11 cellular contexts compared by ENCODE assay signal in the genomic region with DNA sequence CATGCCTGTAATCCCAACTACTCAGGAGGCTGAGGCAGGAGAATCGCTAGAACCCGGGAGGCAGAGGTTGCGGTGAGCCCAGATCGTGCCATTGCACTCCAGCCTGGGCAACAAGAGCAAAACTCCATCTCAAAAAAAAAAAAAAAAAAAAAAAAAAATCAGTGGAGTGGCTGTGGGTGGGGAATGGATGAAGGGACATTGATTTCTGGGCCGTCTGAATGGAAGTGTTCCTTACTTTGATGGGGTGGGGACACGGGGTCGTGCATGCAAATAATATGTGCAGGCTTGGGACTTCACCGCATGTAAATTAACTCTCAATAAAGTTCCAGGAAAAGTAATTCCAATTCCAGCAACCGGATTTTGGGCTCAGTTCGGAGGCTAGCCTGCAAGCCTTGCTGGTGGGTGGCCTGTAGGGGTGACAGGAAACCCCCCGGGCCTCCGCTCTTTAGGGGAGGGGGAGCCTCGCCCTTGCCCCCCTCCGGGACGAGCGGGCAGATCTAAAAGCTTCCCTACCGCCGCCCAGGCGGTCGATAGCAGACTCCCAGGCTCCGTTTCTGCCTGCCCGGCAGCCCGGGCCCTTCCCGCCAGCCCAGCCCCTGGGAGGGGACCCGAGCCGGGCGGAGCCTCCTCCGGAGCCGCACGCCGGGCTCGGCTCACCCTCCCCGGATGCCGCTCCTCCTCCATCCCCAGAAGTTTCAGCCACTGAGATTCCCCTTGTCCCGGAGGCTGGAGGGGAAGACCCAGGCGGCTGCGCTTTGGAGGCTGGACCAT. TPM values are rescaled to one million over a fixed set of nuclear protein-coding genes. Genes with fewer than 3 reads are reported as not detected.
DNase-seq lines count a peak whose midpoint lies in the region; ATAC-seq, FAIRE-seq and TF ChIP-seq lines count a peak whose summit lies in the region.
"Had no signal": no experiment of that assay in that cellular context is flagged by ENCODE, and none has a peak within 500 bp of the region (broad histone marks: within the 10 kb centered on the region; RNA-seq: fewer than 3 reads in every experiment).

No MANE protein-coding gene starts in this region.

- peaks cover 6% of the 10 kb centered on the region for H3K27me3 Mint-ChIP-seq in activated naive CD4-positive, alpha-beta T cell treated with anti-CD3 and anti-CD28 coated beads, Interleukin-2, amount 10 ng/mL, durations not matched to agents 7 days and 5 days
- peaks cover 8% of the 10 kb centered on the region for H3K27me3 Mint-ChIP-seq in astrocyte (ENCODE audit: low read depth, unreplicated experiment)

- ATAC-seq in GM21515 (IDR thresholded peaks at IDR 0.05; ENCODE audit: unreplicated experiment) (no peak), GM21576 (IDR thresholded peaks at IDR 0.05; ENCODE audit: unreplicated experiment) (no peak)

- H3K4me3 ChIP-seq in astrocyte (ENCODE audit: insufficient read depth, low read depth, low read length) = no peak overlapping the region
- peak overlapping the region; percentile 12 to 51 (median 38) for H3K4me3 ChIP-seq in keratinocyte (ENCODE audit: control insufficient read depth in 2 of 3, extremely low read depth in 1 of 3, insufficient read depth in 2 of 3, low read depth in 1 of 3, low read length in 3 of 3)
- peak overlapping the region; percentile 26 for H3K4me3 ChIP-seq in urinary bladder (ENCODE audit: low read depth, low read length)

- FAIRE-seq in astrocyte (lab: Jason Lieb, UNC) (no peak), keratinocyte (lab: Jason Lieb, UNC) (no peak)

- dilution Hi-C loops in keratinocyte (cut with MboI; ENCODE audit: extremely low pct_ligation_motif_present, low sequenced_read_pairs) = no loop called here

- DNase-seq in activated naive CD4-positive, alpha-beta T cell treated with anti-CD3 and anti-CD28 coated beads, Interleukin-2, amount 10 ng/mL, durations not matched to agents 7 days and 5 days = peak; percentile 41
- no peak for DNase-seq in activated naive CD4-positive, alpha-beta T cell treated with anti-CD3 and anti-CD28 coated beads, Interleukin-2, amount 50 U/mL, for 16 hours
- no peak for DNase-seq in astrocyte (ENCODE audit: low read depth)
- DNase-seq in keratinocyte (ENCODE audit: low read depth, low spot score) = no peak
- DNase-seq in NOMO-1 treated with dmso at 0.1 percent for 144 hours (lab: John Stamatoyannopoulos, UW; ENCODE audit: unreplicated experiment) = no peak
- DNase-seq: NCI-H345; stimulated activated naive B cell treated with anti-CD40 and anti-IgM and Interleukin-4, amounts not matched to agents 10 μg/mL and 1 μg/mL and 100 μg/mL, for 72 hours had no signal

- no peak overlapping the region for H3K27ac Mint-ChIP-seq in activated naive CD4-positive, alpha-beta T cell treated with anti-CD3 and anti-CD28 coated beads, Interleukin-2, amount 10 ng/mL, durations not matched to agents 7 days and 5 days
- no peak overlapping the region for H3K27ac Mint-ChIP-seq in astrocyte (ENCODE audit: unreplicated experiment)
- H3K27ac Mint-ChIP-seq: stimulated activated naive B cell treated with anti-CD40 and anti-IgM and Interleukin-4, amounts not matched to agents 10 μg/mL and 1 μg/mL and 100 μg/mL, for 72 hours had no signal

- H2AFZ ChIP-seq in astrocyte (ENCODE audit: low read depth, low read length) (peak overlapping the region; percentile 64), keratinocyte (ENCODE audit: control insufficient read depth, low read length) (peak overlapping the region; percentile 73)

- TF ChIP-seq CTCF in astrocyte (IDR thresholded peaks at IDR 0.05; ENCODE audit: insufficient read depth, low read depth, low read length) (no peak), keratinocyte (optimal IDR thresholded peaks at IDR 0.05 in 1 of 3, IDR thresholded peaks at IDR 0.05 in 1 of 3, conservative IDR thresholded peaks at IDR 0.05 in 1 of 3; ENCODE audit: extremely low read depth in 1 of 3, insufficient read depth in 2 of 3, low read length in 3 of 3) (no peak)

- H3K9ac ChIP-seq in astrocyte (ENCODE audit: low read length) (no peak overlapping the region), keratinocyte (ENCODE audit: control insufficient read depth, extremely low read depth, insufficient read depth, low read length) (peak overlapping the region; percentile 41)

- H3K9me3 ChIP-seq in astrocyte (ENCODE audit: insufficient read depth, low read depth, low read length) (peaks cover 6% of the 10 kb centered on the region), keratinocyte (ENCODE audit: control insufficient read depth, low read depth, low read length) (no peaks in the 10 kb centered on the region)

- H3K36me3 ChIP-seq in astrocyte (ENCODE audit: insufficient read depth, low read length) (no peaks in the 10 kb centered on the region), keratinocyte (ENCODE audit: control insufficient read depth in 2 of 2, extremely low read depth in 1 of 2, insufficient read depth in 2 of 2, low read length in 2 of 2) (no peaks in the 10 kb centered on the region), urinary bladder (ENCODE audit: insufficient read depth) (no peaks in the 10 kb centered on the region)

- H3K79me2 ChIP-seq in astrocyte (ENCODE audit: insufficient read depth, low read length) (no peaks in the 10 kb centered on the region), keratinocyte (ENCODE audit: control insufficient read depth, insufficient read depth, low read length) (no peaks in the 10 kb centered on the region)

- no peaks in the 10 kb centered on the region for H3K9me3 Mint-ChIP-seq in activated naive CD4-positive, alpha-beta T cell treated with anti-CD3 and anti-CD28 coated beads, Interleukin-2, amount 10 ng/mL, durations not matched to agents 7 days and 5 days
- H3K9me3 Mint-ChIP-seq in astrocyte (ENCODE audit: unreplicated experiment) = peaks cover 4% of the 10 kb centered on the region

- CTCF ChIA-PET in activated naive CD4-positive, alpha-beta T cell treated with anti-CD3 and anti-CD28 coated beads, Interleukin-2, amount 10 ng/mL, durations not matched to agents 7 days and 5 days (lab: Charles Lee) = no interaction called here

- H3K4me3 Mint-ChIP-seq in activated naive CD4-positive, alpha-beta T cell treated with anti-CD3 and anti-CD28 coated beads, Interleukin-2, amount 10 ng/mL, durations not matched to agents 7 days and 5 days = no peak overlapping the region
- H3K4me3 Mint-ChIP-seq in astrocyte (ENCODE audit: unreplicated experiment) = no peak overlapping the region

- 16% methylated on average over 37 of the region's 37 CpGs for WGBS in urinary bladder

- no peaks in the 10 kb centered on the region for H3K4me1 ChIP-seq in astrocyte (ENCODE audit: insufficient read depth, low read length)
- peaks cover 6% of the 10 kb centered on the region for H3K4me1 ChIP-seq in keratinocyte (ENCODE audit: control insufficient read depth, extremely low read depth, insufficient read depth, low read length)
- no peaks in the 10 kb centered on the region for H3K4me1 ChIP-seq in urinary bladder (ENCODE audit: insufficient read depth)

- H3K4me2 ChIP-seq in astrocyte (ENCODE audit: low read length) (peak overlapping the region; percentile 76), keratinocyte (ENCODE audit: control insufficient read depth, extremely low read depth, insufficient read depth, low read depth, low read length) (peak overlapping the region; percentile 70)

- H3K27me3 ChIP-seq in astrocyte (ENCODE audit: insufficient read depth, low read length) (no peaks in the 10 kb centered on the region), keratinocyte (ENCODE audit: control insufficient read depth, extremely low read depth, insufficient read depth, low read length) (no peaks in the 10 kb centered on the region)

- H3K27ac ChIP-seq in astrocyte (ENCODE audit: low read depth, low read length) (no peak overlapping the region), keratinocyte (ENCODE audit: control insufficient read depth, insufficient read depth, low read length) (no peak overlapping the region), urinary bladder (ENCODE audit: low read depth) (no peak overlapping the region)
- H3K27ac ChIP-seq: epithelial cell of prostate had no signal

- H3K9me1 ChIP-seq in keratinocyte (ENCODE audit: control insufficient read depth, extremely low read depth, insufficient read depth, low read length) = no peaks in the 10 kb centered on the region

- H3K36me3 Mint-ChIP-seq in activated naive CD4-positive, alpha-beta T cell treated with anti-CD3 and anti-CD28 coated beads, Interleukin-2, amount 10 ng/mL, durations not matched to agents 7 days and 5 days = no peaks in the 10 kb centered on the region
- H3K36me3 Mint-ChIP-seq in astrocyte (ENCODE audit: low read depth, unreplicated experiment) = no peaks in the 10 kb centered on the region

- no peaks in the 10 kb centered on the region for H4K20me1 ChIP-seq in astrocyte (ENCODE audit: insufficient read depth, low read length)
- no peaks in the 10 kb centered on the region for H4K20me1 ChIP-seq in keratinocyte (ENCODE audit: control insufficient read depth, extremely low read depth, insufficient read depth, low read length)

- H3K4me1 Mint-ChIP-seq in activated naive CD4-positive, alpha-beta T cell treated with anti-CD3 and anti-CD28 coated beads, Interleukin-2, amount 10 ng/mL, durations not matched to agents 7 days and 5 days = peaks cover 17% of the 10 kb centered on the region
- H3K4me1 Mint-ChIP-seq in astrocyte (ENCODE audit: low read depth, unreplicated experiment) = no peaks in the 10 kb centered on the region

RNA-seq across cellular contexts. Expression of gene ADGRE5, which starts 48.0 kb away (rescaled TPM):
- total RNA-seq in astrocyte = 8.2 and 9.2 TPM in 2 replicates
- polyA plus RNA-seq in keratinocyte = 14.1 to 25.1 TPM (median 22.8 TPM) in 3 replicates
- polyA plus RNA-seq in keratinocyte (2011; ENCODE audit: low read depth) = 4.4 TPM
- 9.5 and 12.2 TPM in 2 replicates for polyA plus RNA-seq in keratinocyte (2011; cell fraction: cytosol; rRNA removed)
- polyA plus RNA-seq in keratinocyte (2011; cell fraction: nucleus; rRNA removed) = 62.0 and 71.8 TPM in 2 replicates
- 8.9 and 33.7 TPM in 2 replicates for polyA plus RNA-seq in keratinocyte (2012; ENCODE audit: low replicate concordance)
- polyA minus RNA-seq in keratinocyte = 26.1 to 62.6 TPM (median 34.7 TPM) in 3 replicates
- 30.9 TPM for polyA minus RNA-seq in keratinocyte (2011; cell fraction: cytosol; rRNA and poly(A)+ RNA removed)
- 45.7 and 51.1 TPM in 2 replicates for polyA minus RNA-seq in keratinocyte (2011; cell fraction: nucleus; rRNA and poly(A)+ RNA removed)
- total RNA-seq in urinary bladder = 12.5 TPM
- polyA plus RNA-seq in urinary bladder = 46.1 TPM
